ENCODE assay signal across 8 cellular contexts in genomic region chr1:161539731-161540561, GRCh38. TPM values are rescaled to one million over a fixed set of nuclear protein-coding genes. Genes with fewer than 3 reads are reported as not detected.
DNase-seq lines count a peak whose midpoint lies in the region; ATAC-seq and TF ChIP-seq lines count a peak whose summit lies in the region.
"Not testable (repeated sequence)": the region's sequence is repeated elsewhere in the genome, so short reads cannot be mapped to it uniquely, and the experiment has no call there.

No MANE protein-coding gene starts in this region.

- H2BK15ac ChIP-seq in mesenchymal stem cell (ENCODE audit: low read depth, poor library complexity, severe bottlenecking) = not testable (repeated sequence)

- H3K4me1 Mint-ChIP-seq in CD4-positive, alpha-beta T cell (ENCODE audit: low read depth) = peaks cover 53% of the 10 kb centered on the region
- H3K4me1 Mint-ChIP-seq in effector memory CD8-positive, alpha-beta T cell (ENCODE audit: low read depth in 2 of 2) = peaks cover 37 to 49% of the 10 kb centered on the region in 2 donors

- H2BK120ac ChIP-seq in mesenchymal stem cell (ENCODE audit: low read depth, low read length) = not testable (repeated sequence)

- peak overlapping the region; percentile 55 to 93 for H3K4me3 ChIP-seq in mesenchymal stem cell (ENCODE audit: insufficient read depth in 1 of 2, low read depth in 1 of 2, low read length in 2 of 2)

- peak overlapping the region; percentile 93 for H3K27ac Mint-ChIP-seq in CD4-positive, alpha-beta T cell
- peak overlapping the region; percentile 99 to 100 for H3K27ac Mint-ChIP-seq in effector memory CD8-positive, alpha-beta T cell

- H2BK5ac ChIP-seq in mesenchymal stem cell (ENCODE audit: low read depth, low read length, poor library complexity, severe bottlenecking) = not testable (repeated sequence)

- H4K8ac ChIP-seq in mesenchymal stem cell (ENCODE audit: low read length) = not testable (repeated sequence)

- peak overlapping the region; percentile 93 for H3K4me3 Mint-ChIP-seq in CD4-positive, alpha-beta T cell
- H3K4me3 Mint-ChIP-seq in effector memory CD8-positive, alpha-beta T cell = peak overlapping the region; percentile 88 to 89

- not testable (repeated sequence) for H3K9me3 Mint-ChIP-seq in CD4-positive, alpha-beta T cell; effector memory CD8-positive, alpha-beta T cell

- H3K14ac ChIP-seq in mesenchymal stem cell (ENCODE audit: low read length in 2 of 2) = not testable (repeated sequence)

- CTCF ChIA-PET in CD4-positive, alpha-beta T cell (lab: Charles Lee) = not testable (repeated sequence)

- TF ChIP-seq CTCF in CD4-positive, alpha-beta T cell (IDR thresholded peaks at IDR 0.05) = not testable (repeated sequence)

- intact Hi-C loops in CD4-positive, alpha-beta T cell (cut with DNase I, micrococcal nuclease) = loop anchor here (2.0 to 10.0 kb wide), 2 partner anchors 17 to 145 kb away; no protein-coding TSS in a partner anchor

- not testable (repeated sequence) for H3K36me3 ChIP-seq in mesenchymal stem cell (ENCODE audit: control insufficient read depth in 1 of 2, insufficient read depth in 2 of 2, low read depth in 1 of 2, low read length in 2 of 2)

- H2BK12ac ChIP-seq in mesenchymal stem cell (ENCODE audit: low read length in 2 of 2) = peak overlapping the region in 1 of 2 experiments; percentile 11

- peak overlapping the region in 1 of 2 experiments; percentile 49 for H3K4ac ChIP-seq in mesenchymal stem cell (ENCODE audit: low read depth in 1 of 2, low read length in 2 of 2)

- peak overlapping the region; percentile 3 for H3K27ac ChIP-seq in CD4-positive, alpha-beta T cell (ENCODE audit: low read depth, low read length)
- not testable (repeated sequence) for H3K27ac ChIP-seq in mesenchymal stem cell (ENCODE audit: low read length, poor library complexity, severe bottlenecking)

- not testable (repeated sequence) for H3K23ac ChIP-seq in mesenchymal stem cell (ENCODE audit: low read length in 2 of 2)

- H3K4me2 ChIP-seq in mesenchymal stem cell (ENCODE audit: low read length, poor library complexity, severe bottlenecking) = peak overlapping the region; percentile 90

- not testable (repeated sequence) for H3K4me1 ChIP-seq in mesenchymal stem cell (ENCODE audit: control insufficient read depth, insufficient read depth, low read depth, low read length)

- H3K27me3 ChIP-seq in CD4-positive, alpha-beta T cell (ENCODE audit: control insufficient read depth, insufficient read depth, low read length) = not testable (repeated sequence)
- peaks cover 7 to 12% of the 10 kb centered on the region in 2 experiments for H3K27me3 ChIP-seq in mesenchymal stem cell (ENCODE audit: control insufficient read depth in 1 of 2, insufficient read depth in 1 of 2, low read length in 2 of 2)

- POLR2A ChIA-PET in CD4-positive, alpha-beta T cell (lab: Charles Lee) = interaction anchor here (0.6 to 1.8 kb wide), 8 partner anchors 9 to 1278 kb away, joined by 3 to 30 read pairs (median 4); partner anchors contain the start of genes DCAF8, DUSP12, HSPA6 and LY9

- peak; percentile 81 for ATAC-seq in CD4-positive, alpha-beta T cell (ENCODE audit: poor library complexity)
- ATAC-seq in GM19452 (IDR thresholded peaks at IDR 0.05; ENCODE audit: unreplicated experiment) (peak; percentile 52), HG03558 (IDR thresholded peaks at IDR 0.05; ENCODE audit: extremely low read depth, unreplicated experiment) (peak; percentile 35)
- peak; percentile 57 for ATAC-seq in effector memory CD8-positive, alpha-beta T cell (replicated peaks)

- H3K18ac ChIP-seq in mesenchymal stem cell (ENCODE audit: low read depth in 1 of 2, low read length in 2 of 2) = not testable (repeated sequence)

- not testable (repeated sequence) for H4K91ac ChIP-seq in mesenchymal stem cell (ENCODE audit: low read length)

- not testable (repeated sequence) for H3K79me1 ChIP-seq in mesenchymal stem cell (replicated peaks; ENCODE audit: low read length, poor library complexity, severe bottlenecking)

- 2% methylated on average over 37 of the region's 40 CpGs for WGBS in mesenchymal stem cell

- peaks cover 15% of the 10 kb centered on the region for H3K36me3 Mint-ChIP-seq in CD4-positive, alpha-beta T cell (ENCODE audit: low read depth)
- H3K36me3 Mint-ChIP-seq in effector memory CD8-positive, alpha-beta T cell (ENCODE audit: insufficient read depth) = peaks cover 35% of the 10 kb centered on the region

- peaks cover 13% of the 10 kb centered on the region for H3K27me3 Mint-ChIP-seq in CD4-positive, alpha-beta T cell
- not testable (repeated sequence) for H3K27me3 Mint-ChIP-seq in effector memory CD8-positive, alpha-beta T cell

- DNase-seq in CD4-positive, alpha-beta T cell = peak; percentile 81 to 94 (median 86)
- DNase-seq in NOMO-1 (lab: John Stamatoyannopoulos, UW; ENCODE audit: unreplicated experiment in 2 of 2) (peak; percentile 73 to 87), mesenchymal stem cell (peak; percentile 81)
- DNase-seq in activated CD8-positive, alpha-beta memory T cell treated with anti-CD3 and anti-CD28 coated beads for 48 hours (ENCODE audit: low read depth in 2 of 3, low spot score in 2 of 3) = peak; percentile 88 to 100 (median 99)
- peak; percentile 90 to 95 (median 91) for DNase-seq in effector memory CD8-positive, alpha-beta T cell
- peak; percentile 80 to 94 (median 93) for DNase-seq in stimulated activated CD4-positive, alpha-beta T cell treated with anti-CD3 and anti-CD28 coated beads, TNF-alpha, amount 100 ng/mL, for 48 hours (ENCODE audit: low read depth in 3 of 3)

- peak overlapping the region; percentile 91 for H2AFZ ChIP-seq in mesenchymal stem cell (ENCODE audit: low read depth, low read length)

- not testable (repeated sequence) for H3K9me3 ChIP-seq in CD4-positive, alpha-beta T cell (ENCODE audit: control insufficient read depth, low read length); mesenchymal stem cell (ENCODE audit: control insufficient read depth, low read length)

- H2AK5ac ChIP-seq in mesenchymal stem cell (ENCODE audit: low read length, severe bottlenecking) = not testable (repeated sequence)

- peak overlapping the region; percentile 89 for H3K9ac ChIP-seq in mesenchymal stem cell (ENCODE audit: low read length)

RNA-seq across cellular contexts. Expression of gene FCGR3A, which starts 9.7 kb away (rescaled TPM):
- total RNA-seq in CD4-positive, alpha-beta T cell = under 1 TPM; 0.25 to 0.34 TPM
- not detected for polyA plus RNA-seq in mesenchymal stem cell (2013, experiment 1 of 2)
- not detected for polyA plus RNA-seq in mesenchymal stem cell (2013, experiment 2 of 2)

RNA-seq across cellular contexts. Expression of gene HSPA6, which starts 15.6 kb away (rescaled TPM):
- 1 to 10 TPM in 1 of 2 experiments, under 1 TPM in 1; 0.78 to 1.0 TPM for total RNA-seq in CD4-positive, alpha-beta T cell
- 0.14 TPM for polyA plus RNA-seq in mesenchymal stem cell (2013, experiment 1 of 2)
- polyA plus RNA-seq in mesenchymal stem cell (2013, experiment 2 of 2) = 0.18 TPM

RNA-seq across cellular contexts. Expression of gene FCGR2A, which starts 34.7 kb away (rescaled TPM):
- under 1 TPM; 0.63 to 0.89 TPM for total RNA-seq in CD4-positive, alpha-beta T cell
- polyA plus RNA-seq in mesenchymal stem cell (2013, experiment 1 of 2) = 5.1 TPM
- polyA plus RNA-seq in mesenchymal stem cell (2013, experiment 2 of 2) = 4.4 TPM
